In the genomic region with DNA sequence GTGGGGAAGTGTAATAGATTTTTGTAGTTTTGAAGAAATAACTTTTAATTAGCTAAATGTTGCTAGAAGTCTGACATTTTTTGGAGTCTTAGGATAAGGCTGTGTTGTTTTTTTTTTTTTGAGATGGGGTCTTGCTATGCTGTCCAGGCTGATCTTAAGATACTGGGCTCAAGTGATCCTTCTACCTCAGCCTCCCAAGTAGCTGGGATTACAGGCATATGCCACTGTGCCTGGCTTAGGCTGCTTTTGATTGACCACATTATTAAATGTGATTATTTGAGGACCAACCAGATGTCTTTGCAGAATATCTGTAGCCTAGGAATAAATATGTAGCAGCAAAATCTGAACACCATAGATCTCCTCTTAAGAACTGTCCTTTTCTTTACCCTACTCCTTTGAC, we compare ENCODE assay signal across 35 cellular contexts.
"Had no signal": no experiment of that assay in that cellular context is flagged by ENCODE, and none has a peak within 500 bp of the region (broad histone marks: within the 10 kb centered on the region; RNA-seq: fewer than 3 reads in every experiment).

No MANE protein-coding gene starts in this region.

- H3K4me3 ChIP-seq: adrenal gland, breast epithelium, cardiac muscle cell, coronary artery, dorsolateral prefrontal cortex, heart left ventricle had no signal

- H3K4me3 Mint-ChIP-seq: activated CD4-positive, alpha-beta memory T cell treated with anti-CD3 and anti-CD28 coated beads, Interleukin-2, amount 10 ng/mL, durations not matched to agents 7 days and 5 days; activated CD4-positive, alpha-beta T cell treated with anti-CD3 and anti-CD28 coated beads, Interleukin-2, amount 10 ng/mL, durations not matched to agents 7 days and 5 days; activated CD8-positive, alpha-beta memory T cell treated with anti-CD3 and anti-CD28 coated beads, Interleukin-2, amount 10 ng/mL, durations not matched to agents 7 days and 5 days; activated naive CD4-positive, alpha-beta T cell treated with anti-CD3 and anti-CD28 coated beads for 36 hours; activated naive CD4-positive, alpha-beta T cell treated with anti-CD3 and anti-CD28 coated beads, Interleukin-2, amount 50 U/mL, for 24 hours; activated naive CD8-positive, alpha-beta T cell treated with anti-CD3 and anti-CD28 coated beads for 36 hours; activated naive CD8-positive, alpha-beta T cell treated with anti-CD3 and anti-CD28 coated beads, Interleukin-2, amount 50 U/mL, for 24 hours; activated T-helper 1 cell treated with anti-CD3 and anti-CD28 coated beads, Interleukin-12 subunit alpha, Interleukin-12 subunit beta, Interleukin-2, Interleukin-4 antibody, amounts not matched to agents 30 ng/mL and 10 ng/mL and 1 ng/mL, durations not matched to agents 14 hours and 24 hours and 36 hours; brain; dendritic cell treated with granulocyte-macrophage colony-stimulating factor and Interleukin-4, amounts not matched to agents 40 ng/mL and 50 ng/mL, for 4 days; endodermal cell had no signal

- DNase-seq: activated CD4-positive, alpha-beta memory T cell treated with anti-CD3 and anti-CD28 coated beads, Interleukin-2, amount 10 ng/mL, durations not matched to agents 7 days and 5 days; activated CD4-positive, alpha-beta T cell treated with anti-CD3 and anti-CD28 coated beads for 1 hour; activated CD4-positive, alpha-beta T cell treated with anti-CD3 and anti-CD28 coated beads for 4 hours; activated CD4-positive, alpha-beta T cell treated with anti-CD3 and anti-CD28 coated beads, Interleukin-2, amount 10 ng/mL, durations not matched to agents 7 days and 5 days; activated CD4-positive, alpha-beta T cell treated with anti-CD3 and anti-CD28 coated beads, Interleukin-2, amount 50 U/mL, for 4 hours; activated CD8-positive, alpha-beta memory T cell treated with anti-CD3 and anti-CD28 coated beads, Interleukin-2, amount 10 ng/mL, durations not matched to agents 7 days and 5 days; activated CD8-positive, alpha-beta memory T cell treated with anti-CD3 and anti-CD28 coated beads, Interleukin-2, amount 50 U/mL, for 4 hours; activated effector memory CD4-positive, alpha-beta T cell treated with anti-CD3 and anti-CD28 coated beads, Interleukin-2, amount 50 U/mL, for 16 hours; activated naive CD4-positive, alpha-beta T cell treated with anti-CD3 and anti-CD28 coated beads for 36 hours; activated naive CD8-positive, alpha-beta T cell treated with anti-CD3 and anti-CD28 coated beads for 36 hours; activated naive CD8-positive, alpha-beta T cell treated with anti-CD3 and anti-CD28 coated beads, Interleukin-2, amount 50 U/mL, for 24 hours; activated T-cell treated with anti-CD3 and anti-CD28 coated beads, Interleukin-2, amount 50 U/mL, for 1 hour; activated T-cell treated with anti-CD3 and anti-CD28 coated beads, Interleukin-2, amount 50 U/mL, for 48 hours; adrenal gland; amygdala; aorta; central memory CD4-positive, alpha-beta T cell; cerebellar nuclear complex; dorsolateral prefrontal cortex; effector memory CD4-positive, alpha-beta T cell; endodermal cell; foreskin fibroblast; glutamatergic neuron; heart left ventricle; T-helper 2 cell had no signal

- H3K9me3 ChIP-seq: adrenal gland, breast epithelium, heart left ventricle had no signal

- FAIRE-seq: frontal cortex had no signal

- H3K4me1 ChIP-seq: adrenal gland, breast epithelium, heart left ventricle had no signal

- H3K27me3 ChIP-seq: adrenal gland, breast epithelium, cardiac muscle cell, dorsolateral prefrontal cortex, heart left ventricle had no signal

- H3K27ac Mint-ChIP-seq: activated CD4-positive, alpha-beta memory T cell treated with anti-CD3 and anti-CD28 coated beads, Interleukin-2, amount 10 ng/mL, durations not matched to agents 7 days and 5 days; activated CD4-positive, alpha-beta T cell treated with anti-CD3 and anti-CD28 coated beads, Interleukin-2, amount 10 ng/mL, durations not matched to agents 7 days and 5 days; activated CD8-positive, alpha-beta memory T cell treated with anti-CD3 and anti-CD28 coated beads, Interleukin-2, amount 10 ng/mL, durations not matched to agents 7 days and 5 days; activated naive CD4-positive, alpha-beta T cell treated with anti-CD3 and anti-CD28 coated beads for 36 hours; activated naive CD4-positive, alpha-beta T cell treated with anti-CD3 and anti-CD28 coated beads, Interleukin-2, amount 50 U/mL, for 24 hours; activated naive CD8-positive, alpha-beta T cell treated with anti-CD3 and anti-CD28 coated beads for 36 hours; activated naive CD8-positive, alpha-beta T cell treated with anti-CD3 and anti-CD28 coated beads, Interleukin-2, amount 50 U/mL, for 24 hours; activated T-helper 1 cell treated with anti-CD3 and anti-CD28 coated beads, Interleukin-12 subunit alpha, Interleukin-12 subunit beta, Interleukin-2, Interleukin-4 antibody, amounts not matched to agents 30 ng/mL and 10 ng/mL and 1 ng/mL, durations not matched to agents 14 hours and 24 hours and 36 hours; activated T-helper 2 cell treated with anti-CD3 and anti-CD28 coated beads, Interferon-gamma antibody, Interleukin-2, Interleukin-4, amounts not matched to agents 10 μg/mL and 5 μg/mL and 100 μg/mL, durations not matched to agents 14 hours and 24 hours and 36 hours; brain; dendritic cell treated with granulocyte-macrophage colony-stimulating factor and Interleukin-4, amounts not matched to agents 40 ng/mL and 50 ng/mL, for 4 days had no signal

- ATAC-seq: activated CD8-positive, alpha-beta memory T cell treated with anti-CD3 and anti-CD28 coated beads, Interleukin-2, amount 10 ng/mL, durations not matched to agents 7 days and 5 days; activated naive CD8-positive, alpha-beta T cell treated with anti-CD3 and anti-CD28 coated beads, Interleukin-2, amount 50 U/mL, for 24 hours; esophagus mucosa; heart left ventricle had no signal

- H3K9me3 Mint-ChIP-seq: activated CD4-positive, alpha-beta memory T cell treated with anti-CD3 and anti-CD28 coated beads, Interleukin-2, amount 10 ng/mL, durations not matched to agents 7 days and 5 days; activated CD4-positive, alpha-beta T cell treated with anti-CD3 and anti-CD28 coated beads, Interleukin-2, amount 10 ng/mL, durations not matched to agents 7 days and 5 days; activated naive CD4-positive, alpha-beta T cell treated with anti-CD3 and anti-CD28 coated beads for 36 hours; activated naive CD4-positive, alpha-beta T cell treated with anti-CD3 and anti-CD28 coated beads, Interleukin-2, amount 50 U/mL, for 24 hours; activated naive CD8-positive, alpha-beta T cell treated with anti-CD3 and anti-CD28 coated beads for 36 hours; activated naive CD8-positive, alpha-beta T cell treated with anti-CD3 and anti-CD28 coated beads, Interleukin-2, amount 50 U/mL, for 24 hours; activated T-helper 1 cell treated with anti-CD3 and anti-CD28 coated beads, Interleukin-12 subunit alpha, Interleukin-12 subunit beta, Interleukin-2, Interleukin-4 antibody, amounts not matched to agents 30 ng/mL and 10 ng/mL and 1 ng/mL, durations not matched to agents 14 hours and 24 hours and 36 hours; activated T-helper 2 cell treated with anti-CD3 and anti-CD28 coated beads, Interferon-gamma antibody, Interleukin-2, Interleukin-4, amounts not matched to agents 10 μg/mL and 5 μg/mL and 100 μg/mL, durations not matched to agents 14 hours and 24 hours and 36 hours; dendritic cell treated with granulocyte-macrophage colony-stimulating factor and Interleukin-4, amounts not matched to agents 40 ng/mL and 50 ng/mL, for 4 days had no signal

- H3K36me3 ChIP-seq: breast epithelium had no signal

- H3K27ac ChIP-seq: adrenal gland, breast epithelium, cardiac muscle cell, coronary artery, dorsolateral prefrontal cortex, heart left ventricle had no signal

- H3K27me3 Mint-ChIP-seq: activated CD4-positive, alpha-beta memory T cell treated with anti-CD3 and anti-CD28 coated beads, Interleukin-2, amount 10 ng/mL, durations not matched to agents 7 days and 5 days; activated CD4-positive, alpha-beta T cell treated with anti-CD3 and anti-CD28 coated beads, Interleukin-2, amount 10 ng/mL, durations not matched to agents 7 days and 5 days; activated CD8-positive, alpha-beta memory T cell treated with anti-CD3 and anti-CD28 coated beads, Interleukin-2, amount 10 ng/mL, durations not matched to agents 7 days and 5 days; activated naive CD4-positive, alpha-beta T cell treated with anti-CD3 and anti-CD28 coated beads, Interleukin-2, amount 50 U/mL, for 24 hours; activated naive CD8-positive, alpha-beta T cell treated with anti-CD3 and anti-CD28 coated beads for 36 hours; activated naive CD8-positive, alpha-beta T cell treated with anti-CD3 and anti-CD28 coated beads, Interleukin-2, amount 50 U/mL, for 24 hours; brain; dendritic cell treated with granulocyte-macrophage colony-stimulating factor and Interleukin-4, amounts not matched to agents 40 ng/mL and 50 ng/mL, for 4 days had no signal

- H3K4me1 Mint-ChIP-seq: activated CD4-positive, alpha-beta memory T cell treated with anti-CD3 and anti-CD28 coated beads, Interleukin-2, amount 10 ng/mL, durations not matched to agents 7 days and 5 days; activated CD4-positive, alpha-beta T cell treated with anti-CD3 and anti-CD28 coated beads, Interleukin-2, amount 10 ng/mL, durations not matched to agents 7 days and 5 days; activated CD8-positive, alpha-beta memory T cell treated with anti-CD3 and anti-CD28 coated beads, Interleukin-2, amount 10 ng/mL, durations not matched to agents 7 days and 5 days; activated naive CD4-positive, alpha-beta T cell treated with anti-CD3 and anti-CD28 coated beads, Interleukin-2, amount 50 U/mL, for 24 hours; activated naive CD8-positive, alpha-beta T cell treated with anti-CD3 and anti-CD28 coated beads for 36 hours; activated naive CD8-positive, alpha-beta T cell treated with anti-CD3 and anti-CD28 coated beads, Interleukin-2, amount 50 U/mL, for 24 hours; brain had no signal
